9 cellular contexts compared by ENCODE assay signal in the genomic region with DNA sequence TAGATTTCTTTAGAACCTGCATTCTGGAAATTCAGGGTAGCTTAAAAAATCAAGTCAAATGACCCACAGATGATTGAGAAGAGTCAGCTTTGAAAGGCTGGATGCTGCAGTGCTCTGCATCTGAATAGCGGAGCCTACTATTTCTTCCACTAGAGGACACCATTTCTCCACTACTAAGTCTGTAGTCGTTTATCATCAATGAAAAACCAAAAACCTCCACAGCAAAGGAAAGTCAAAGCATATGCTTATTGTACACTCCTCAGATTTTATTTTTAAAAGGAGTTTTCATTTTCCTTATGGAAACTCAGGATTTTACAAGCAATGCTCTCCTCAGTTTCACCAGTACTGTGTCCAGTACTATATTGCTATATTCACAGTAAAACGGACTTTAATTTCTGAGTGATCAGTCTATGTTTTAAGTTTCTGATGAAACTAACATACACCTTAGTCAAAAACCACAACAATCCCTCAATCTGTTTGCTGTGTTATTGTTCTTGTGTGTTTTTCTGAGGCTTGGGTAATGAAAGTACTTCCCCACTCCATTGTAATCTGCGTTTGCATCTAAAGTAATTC. TPM values are rescaled to one million over a fixed set of nuclear protein-coding genes. Genes with fewer than 3 reads are reported as not detected.
DNase-seq lines count a peak whose midpoint lies in the region; ATAC-seq and TF ChIP-seq lines count a peak whose summit lies in the region.
"Had no signal": no experiment of that assay in that cellular context is flagged by ENCODE, and none has a peak within 500 bp of the region (broad histone marks: within the 10 kb centered on the region; RNA-seq: fewer than 3 reads in every experiment).

No MANE protein-coding gene starts in this region.

- CTCF ChIA-PET in PC-3 (lab: Charles Lee), result interaction anchor here (0.6 to 1.6 kb wide), 4 partner anchors 131 to 656 kb away, joined by 3 to 10 read pairs (median 6); no protein-coding TSS in a partner anchor

- POLR2A ChIA-PET in PC-3 (lab: Charles Lee; ENCODE audit: unreplicated experiment), result no interaction called here

- H3K79me2 ChIP-seq in PC-3 (ENCODE audit: low read length), result no peaks in the 10 kb centered on the region

- no peaks in the 10 kb centered on the region for H3K9me3 Mint-ChIP-seq in activated T-cell treated with anti-CD3 and anti-CD28 coated beads, Interleukin-2, amount 50 U/mL, for 72 hours

- H3K9me2 ChIP-seq in PC-3 (replicated peaks; ENCODE audit: low read length), result no peaks in the 10 kb centered on the region

- no peak overlapping the region for H3K4me3 Mint-ChIP-seq in activated T-cell treated with anti-CD3 and anti-CD28 coated beads, Interleukin-2, amount 50 U/mL, for 72 hours

- DNase-seq in activated T-cell treated with anti-CD3 and anti-CD28 coated beads, Interleukin-2, amount 50 U/mL, for 72 hours, result peak in 1 of 2 donors; percentile 5
- no peak for DNase-seq in activated T-cell treated with anti-CD3 and anti-CD28 coated beads, Interleukin-2, amount 50 U/mL, for 48 hours
- DNase-seq in H4 (ENCODE audit: low spot score) (peak; percentile 53), PC-3 (peak; percentile 70), epidermal melanocyte (ENCODE audit: insufficient read length, low spot score) (peak; percentile 43), myocyte (ENCODE audit: low read depth) (peak; percentile 61), NCI-H146 treated with DMSO at 0.1 percent for 48 hours (lab: John Stamatoyannopoulos, UW; ENCODE audit: unreplicated experiment) (no peak)
- DNase-seq in Jurkat, Clone E6-1 (ENCODE audit: low read depth, low spot score), result peak; percentile 22

- H3K27me3 ChIP-seq in PC-3 (ENCODE audit: low read length), result peaks cover 50% of the 10 kb centered on the region

- H2AFZ ChIP-seq in PC-3 (ENCODE audit: low read length), result no peak overlapping the region

- intact Hi-C loops in PC-3 (cut with micrococcal nuclease), result loop anchor here (1.0 kb wide), 2 partner anchors 131 to 189 kb away; no protein-coding TSS in a partner anchor

- no peaks in the 10 kb centered on the region for H3K36me3 Mint-ChIP-seq in activated T-cell treated with anti-CD3 and anti-CD28 coated beads, Interleukin-2, amount 50 U/mL, for 72 hours (ENCODE audit: insufficient read depth in 2 of 2)

- H3K27ac Mint-ChIP-seq in activated T-cell treated with anti-CD3 and anti-CD28 coated beads, Interleukin-2, amount 50 U/mL, for 72 hours, result peak overlapping the region; percentile 80

- H3K4me1 ChIP-seq in PC-3 (ENCODE audit: insufficient read depth, low read length), result no peaks in the 10 kb centered on the region

- no peaks in the 10 kb centered on the region for H3K9me3 ChIP-seq in PC-3 (ENCODE audit: low read length)

- peak; percentile 56 to 62 for ATAC-seq in activated T-cell treated with anti-CD3 and anti-CD28 coated beads, Interleukin-2, amount 50 U/mL, for 72 hours (replicated peaks in 1 of 2)
- ATAC-seq in PC-3, result peak; percentile 69

- H3K27ac ChIP-seq in PC-3 (ENCODE audit: low read length), result no peak overlapping the region
- H3K27ac ChIP-seq: epithelial cell of prostate had no signal

- no peaks in the 10 kb centered on the region for H4K20me1 ChIP-seq in PC-3 (ENCODE audit: low read length)

- no peaks in the 10 kb centered on the region for H3F3A ChIP-seq in PC-3 (ENCODE audit: low read length, unreplicated experiment)

- BruUV-seq in PC-3 (replicated peaks; lab: Mats Ljungman, UMichigan), result no TSS peak

- peak; percentile 87 for TF ChIP-seq CTCF in PC-3 (conservative IDR thresholded peaks at IDR 0.05; ENCODE audit: low read depth, low read length)

- peaks cover 38% of the 10 kb centered on the region for H3K4me1 Mint-ChIP-seq in activated T-cell treated with anti-CD3 and anti-CD28 coated beads, Interleukin-2, amount 50 U/mL, for 72 hours (ENCODE audit: low read depth)

- no peak overlapping the region for H3K4me3 ChIP-seq in Jurkat, Clone E6-1 (ENCODE audit: low read length)
- H3K4me3 ChIP-seq in PC-3 (ENCODE audit: low read length), result no peak overlapping the region

- H3K36me3 ChIP-seq in PC-3 (ENCODE audit: low read depth, low read length), result no peaks in the 10 kb centered on the region

- no peak overlapping the region for H3K9ac ChIP-seq in PC-3 (ENCODE audit: low read length)

- peaks cover 17% of the 10 kb centered on the region for H3K27me3 Mint-ChIP-seq in activated T-cell treated with anti-CD3 and anti-CD28 coated beads, Interleukin-2, amount 50 U/mL, for 72 hours (ENCODE audit: low read depth)

- H3K4me2 ChIP-seq in PC-3 (ENCODE audit: low read length), result no peak overlapping the region

RNA-seq across cellular contexts. Expression of a gene that starts 50.5 kb away (rescaled TPM):
- under 1 TPM; 0.16 to 0.43 TPM for total RNA-seq in activated T-cell treated with anti-CD3 and anti-CD28 coated beads, Interleukin-2, amount 50 U/mL, for 72 hours
- total RNA-seq in H4 (2014; rRNA removed; shearing (Covaris generic)), result 0.89 and 1.1 TPM in 2 replicates
- polyA plus RNA-seq in Jurkat, Clone E6-1 (2012; ENCODE audit: insufficient read depth, insufficient read length), result not detected
- 0.04 TPM in 1 of 2 replicates, not detected in the other for total RNA-seq in PC-3 (2014; rRNA removed)
- total RNA-seq in myocyte, result 0.35 and 0.42 TPM in 2 replicates
- 2.6 TPM for polyA plus RNA-seq in myocyte (2012)

Comparison
In these comparisons a context has a peak if more than half of its experiments do, and no peak if none do; other contexts are left out.
1. DNase-seq: peak in H4 (single experiment), Jurkat, Clone E6-1 (single experiment), PC-3 (single experiment), epidermal melanocyte (single experiment) and myocyte (single experiment); none in activated T-cell treated with anti-CD3 and anti-CD28 coated beads, Interleukin-2, amount 50 U/mL, for 48 hours (0 of 2) and NCI-H146 treated with DMSO at 0.1 percent for 48 hours (single experiment).